17 cellular contexts compared by ENCODE assay signal in the genomic region with DNA sequence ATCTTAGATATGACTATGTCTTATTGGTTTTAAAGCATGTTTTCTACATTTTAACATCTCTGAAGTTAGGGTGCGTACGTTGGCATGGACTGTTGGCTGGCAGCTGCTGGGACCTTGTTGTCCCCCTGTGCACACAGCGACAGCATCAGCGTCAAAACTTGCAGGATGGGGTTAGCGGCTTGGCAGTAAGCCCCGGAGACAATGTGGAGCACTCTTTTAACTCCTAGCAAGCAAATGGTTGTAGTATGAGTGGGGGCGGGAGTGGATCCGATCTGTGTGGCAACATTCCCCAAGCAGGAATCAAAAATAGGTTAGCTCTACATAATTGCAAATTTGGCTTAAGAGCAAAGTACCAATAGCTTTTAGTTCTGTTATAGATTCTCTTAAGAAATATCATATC.
DNase-seq lines count a peak whose midpoint lies in the region; ATAC-seq and TF ChIP-seq lines count a peak whose summit lies in the region.
"Had no signal": no experiment of that assay in that cellular context is flagged by ENCODE, and none has a peak within 500 bp of the region (broad histone marks: within the 10 kb centered on the region; RNA-seq: fewer than 3 reads in every experiment).

No MANE protein-coding gene starts in this region.

- H3K27ac ChIP-seq in SJCRH30, result peak overlapping the region; percentile 92

- no peak for ATAC-seq in GM19397 (IDR thresholded peaks at IDR 0.05; ENCODE audit: unreplicated experiment)
- ATAC-seq: GM23338, K562 had no signal

- no peak overlapping the region for H3K4me3 ChIP-seq in AG10803 (ENCODE audit: low read length)
- H3K4me3 ChIP-seq in SJCRH30, result peak overlapping the region; percentile 38
- H3K4me3 ChIP-seq in fibroblast of mammary gland (ENCODE audit: control insufficient read depth, low read depth, low read length), result no peak overlapping the region
- H3K4me3 ChIP-seq: GM23338, K562 had no signal

- no peaks in the 10 kb centered on the region for H3K27me3 ChIP-seq in SJCRH30

- no peaks in the 10 kb centered on the region for H3K9me3 ChIP-seq in SJCRH30 (replicated peaks)

- H3K4me1 ChIP-seq in SJCRH30, result peaks cover 21% of the 10 kb centered on the region

- no peaks in the 10 kb centered on the region for H3K36me3 ChIP-seq in SJCRH30

- DNase-seq in AG10803 (ENCODE audit: low read depth) (peak; percentile 82), GM04503 (ENCODE audit: low read depth) (peak; percentile 34), SJCRH30 (peak; percentile 76 to 79), fibroblast of mammary gland (ENCODE audit: low read depth) (peak; percentile 12)
- no peak for DNase-seq in activated CD8-positive, alpha-beta memory T cell treated with anti-CD3 and anti-CD28 coated beads, Interleukin-2, amount 50 U/mL, for 48 hours
- no peak for DNase-seq in activated CD4-positive, alpha-beta T cell treated with anti-CD3 and anti-CD28 coated beads, Interleukin-2, amount 50 U/mL, for 48 hours
- no peak for DNase-seq in activated CD4-positive, CD25-positive, alpha-beta regulatory T cell (lab: John Stamatoyannopoulos, UW)
- DNase-seq: COR-L47, NCI-H1048, NCI-H146, NCI-H2081, NCI-H510A, NCI-H774, Right ventricle myocardium superior had no signal

- TF ChIP-seq CTCF in AG10803 (conservative IDR thresholded peaks at IDR 0.05; ENCODE audit: low read length) (no peak), fibroblast of mammary gland (conservative IDR thresholded peaks at IDR 0.05; ENCODE audit: control insufficient read depth, insufficient read depth, low read depth, low read length) (no peak)

Comparison
In these comparisons a context has a peak if more than half of its experiments do, and no peak if none do; other contexts are left out.
1. DNase-seq: peak in AG10803 (single experiment), GM04503 (single experiment), SJCRH30 (2 of 2) and fibroblast of mammary gland (single experiment); none in activated CD8-positive, alpha-beta memory T cell treated with anti-CD3 and anti-CD28 coated beads, Interleukin-2, amount 50 U/mL, for 48 hours (single experiment), activated CD4-positive, alpha-beta T cell treated with anti-CD3 and anti-CD28 coated beads, Interleukin-2, amount 50 U/mL, for 48 hours (0 of 2) and activated CD4-positive, CD25-positive, alpha-beta regulatory T cell (0 of 4).